In the genomic region with DNA sequence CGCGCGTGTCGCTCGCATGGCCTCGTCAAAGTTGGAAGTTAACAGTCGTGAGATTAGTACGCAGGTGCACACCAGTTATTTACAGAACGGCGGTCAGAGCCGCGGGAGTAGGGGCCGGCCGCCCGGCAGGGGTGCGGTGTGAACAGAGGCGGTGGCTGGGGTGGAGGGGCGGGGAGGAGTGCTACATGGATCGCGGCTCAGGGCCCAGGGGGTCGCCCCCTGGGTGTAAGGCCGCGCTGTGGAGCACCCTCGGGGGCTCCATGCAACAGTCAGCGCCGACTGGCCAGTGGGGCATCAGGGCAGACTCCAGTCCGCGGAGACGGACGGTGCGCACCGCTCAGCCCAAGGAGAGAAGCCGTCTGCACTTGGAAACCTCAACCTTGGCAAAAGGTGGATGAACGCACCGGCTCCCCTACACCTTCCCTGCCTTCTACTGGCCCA, we compare ENCODE assay signal across 19 cellular contexts.
DNase-seq lines count a peak whose midpoint lies in the region; ATAC-seq and TF ChIP-seq lines count a peak whose summit lies in the region.
"Had no signal": no experiment of that assay in that cellular context is flagged by ENCODE, and none has a peak within 500 bp of the region (broad histone marks: within the 10 kb centered on the region; RNA-seq: fewer than 3 reads in every experiment).

No MANE protein-coding gene starts in this region.

- H3K27me3 ChIP-seq in left lung, result peaks cover 0 to 12% of the 10 kb centered on the region in 2 donors
- no peaks in the 10 kb centered on the region for H3K27me3 ChIP-seq in spleen (replicated peaks in 1 of 7)
- H3K27me3 ChIP-seq in HAP-1 (ENCODE audit: low read depth), result no peaks in the 10 kb centered on the region
- H3K27me3 ChIP-seq: BE2C had no signal

- H3K4me1 Mint-ChIP-seq in activated CD4-positive, alpha-beta memory T cell treated with anti-CD3 and anti-CD28 coated beads, Interleukin-2, amount 10 ng/mL, durations not matched to agents 7 days and 5 days, result no peaks in the 10 kb centered on the region
- H3K4me1 Mint-ChIP-seq in activated CD4-positive, alpha-beta memory T cell treated with anti-CD3 and anti-CD28 coated beads for 36 hours (ENCODE audit: low read depth), result no peaks in the 10 kb centered on the region
- no peaks in the 10 kb centered on the region for H3K4me1 Mint-ChIP-seq in chondrocyte (ENCODE audit: low read depth)

- H3K9me3 ChIP-seq in left lung (peaks cover 0 to 86% of the 10 kb centered on the region in 2 donors), spleen (peaks cover 0 to 94% (median 26%) of the 10 kb centered on the region in 8 donors), HAP-1 (no peaks in the 10 kb centered on the region; the same call in 1 of the 2 replicates)
- H3K9me3 ChIP-seq: BE2C had no signal

- no peak overlapping the region for H3K4me3 Mint-ChIP-seq in activated CD4-positive, alpha-beta memory T cell treated with anti-CD3 and anti-CD28 coated beads, Interleukin-2, amount 10 ng/mL, durations not matched to agents 7 days and 5 days
- H3K4me3 Mint-ChIP-seq in activated CD4-positive, alpha-beta memory T cell treated with anti-CD3 and anti-CD28 coated beads for 36 hours, result no peak overlapping the region
- no peak overlapping the region for H3K4me3 Mint-ChIP-seq in chondrocyte (ENCODE audit: unreplicated experiment)
- H3K4me3 Mint-ChIP-seq: CD8-positive, alpha-beta T cell had no signal

- POLR2A ChIA-PET in activated CD4-positive, alpha-beta memory T cell treated with anti-CD3 and anti-CD28 coated beads, Interleukin-2, amount 10 ng/mL, durations not matched to agents 7 days and 5 days (lab: Charles Lee), result no interaction called here
- POLR2A ChIA-PET in activated CD4-positive, alpha-beta memory T cell treated with anti-CD3 and anti-CD28 coated beads for 36 hours (lab: Charles Lee), result no interaction called here

- TF ChIP-seq POLR2A in spleen (IDR thresholded peaks at IDR 0.05), result no peak

- H3K4me1 ChIP-seq in left lung, result no peaks in the 10 kb centered on the region
- no peaks in the 10 kb centered on the region for H3K4me1 ChIP-seq in spleen
- H3K4me1 ChIP-seq in HAP-1, result no peaks in the 10 kb centered on the region
- H3K4me1 ChIP-seq: BE2C had no signal

- WGBS in spleen, 5 donors, result 92 to 98% (median 94%) methylated on average over 30 to 35 of the region's 35 CpGs

- H3K4me3 ChIP-seq in left lung (no peak overlapping the region), spleen (no peak overlapping the region), HAP-1 (no peak overlapping the region)
- H3K4me3 ChIP-seq: GM23248, K562 had no signal

- no peaks in the 10 kb centered on the region for H3K36me3 Mint-ChIP-seq in activated CD4-positive, alpha-beta memory T cell treated with anti-CD3 and anti-CD28 coated beads, Interleukin-2, amount 10 ng/mL, durations not matched to agents 7 days and 5 days (ENCODE audit: low read depth)
- no peaks in the 10 kb centered on the region for H3K36me3 Mint-ChIP-seq in activated CD4-positive, alpha-beta memory T cell treated with anti-CD3 and anti-CD28 coated beads for 36 hours
- peaks cover 7% of the 10 kb centered on the region for H3K36me3 Mint-ChIP-seq in chondrocyte (ENCODE audit: low read depth)
- H3K36me3 Mint-ChIP-seq: CD8-positive, alpha-beta T cell had no signal

- H3K36me3 ChIP-seq in left lung (peaks cover 0 to 16% of the 10 kb centered on the region in 2 donors), spleen (peaks cover 0 to 88% (median 3%) of the 10 kb centered on the region in 6 donors), HAP-1 (replicated peaks) (no peaks in the 10 kb centered on the region)
- H3K36me3 ChIP-seq: BE2C had no signal

- intact Hi-C loops in activated CD4-positive, alpha-beta memory T cell treated with anti-CD3 and anti-CD28 coated beads for 36 hours (cut with micrococcal nuclease), result no loop called here
- intact Hi-C loops in left lung (cut with DNase I), result no loop called here
- intact Hi-C loops in spleen (cut with DNase I; ENCODE audit: low total_unique reads), result no loop called here

- CTCF ChIA-PET in activated CD4-positive, alpha-beta memory T cell treated with anti-CD3 and anti-CD28 coated beads, Interleukin-2, amount 10 ng/mL, durations not matched to agents 7 days and 5 days (lab: Charles Lee), result no interaction called here
- CTCF ChIA-PET in activated CD4-positive, alpha-beta memory T cell treated with anti-CD3 and anti-CD28 coated beads for 36 hours (lab: Charles Lee), result no interaction called here

- ATAC-seq in left lung (no peak), HG02981 (IDR thresholded peaks at IDR 0.05; ENCODE audit: unreplicated experiment) (no peak)
- ATAC-seq: CD8-positive, alpha-beta T cell; HCT116; K562 had no signal

- H3K27me3 Mint-ChIP-seq in activated CD4-positive, alpha-beta memory T cell treated with anti-CD3 and anti-CD28 coated beads, Interleukin-2, amount 10 ng/mL, durations not matched to agents 7 days and 5 days, result no peaks in the 10 kb centered on the region
- peaks cover 1% of the 10 kb centered on the region for H3K27me3 Mint-ChIP-seq in activated CD4-positive, alpha-beta memory T cell treated with anti-CD3 and anti-CD28 coated beads for 36 hours
- no peaks in the 10 kb centered on the region for H3K27me3 Mint-ChIP-seq in chondrocyte (ENCODE audit: low read depth)

- TF ChIP-seq CTCF in chondrocyte (IDR thresholded peaks at IDR 0.05) (no peak), left lung (IDR thresholded peaks at IDR 0.05) (no peak), spleen (IDR thresholded peaks at IDR 0.05 in 8 of 11, conservative IDR thresholded peaks at IDR 0.05 in 3 of 11) (no peak), GM10266 (IDR thresholded peaks at IDR 0.05; ENCODE audit: control insufficient read depth, insufficient read depth, low read depth, missing control alignments) (no peak)

- H3K27ac ChIP-seq in left lung (no peak overlapping the region), spleen (no peak overlapping the region)
- H3K27ac ChIP-seq: GM23248 had no signal

- in situ Hi-C loops in HAP-1 (cut with MboI; ENCODE audit: low sequenced_read_pairs), result no loop called here

- H3K9me3 Mint-ChIP-seq in activated CD4-positive, alpha-beta memory T cell treated with anti-CD3 and anti-CD28 coated beads, Interleukin-2, amount 10 ng/mL, durations not matched to agents 7 days and 5 days, result peaks cover 19% of the 10 kb centered on the region
- H3K9me3 Mint-ChIP-seq in activated CD4-positive, alpha-beta memory T cell treated with anti-CD3 and anti-CD28 coated beads for 36 hours, result peaks cover 3% of the 10 kb centered on the region
- H3K9me3 Mint-ChIP-seq in chondrocyte (ENCODE audit: low read depth), result peaks cover 7% of the 10 kb centered on the region

- peak; percentile 6 for DNase-seq in activated CD4-positive, alpha-beta memory T cell treated with anti-CD3 and anti-CD28 coated beads, Interleukin-2, amount 10 ng/mL, durations not matched to agents 7 days and 5 days
- no peak for DNase-seq in activated CD4-positive, alpha-beta memory T cell treated with anti-CD3 and anti-CD28 coated beads for 36 hours
- DNase-seq in chondrocyte (ENCODE audit: low spot score) (peak; percentile 72), left lung (peak; percentile 12 to 74), spleen (peak; percentile 47), HAP-1 (ENCODE audit: low spot score in 2 of 2) (no peak), GM10266 (ENCODE audit: extremely low spot score) (no peak)
- DNase-seq: BE2C, DMS79, GM23248, MV-4-11, NCI-H1417 treated with DMSO at 0.1 percent for 48 hours, NCI-H1930, NCI-H446, NCI-H69 had no signal

- H3K27ac Mint-ChIP-seq in activated CD4-positive, alpha-beta memory T cell treated with anti-CD3 and anti-CD28 coated beads, Interleukin-2, amount 10 ng/mL, durations not matched to agents 7 days and 5 days, result no peak overlapping the region
- no peak overlapping the region for H3K27ac Mint-ChIP-seq in activated CD4-positive, alpha-beta memory T cell treated with anti-CD3 and anti-CD28 coated beads for 36 hours
- no peak overlapping the region for H3K27ac Mint-ChIP-seq in chondrocyte (ENCODE audit: unreplicated experiment)
- H3K27ac Mint-ChIP-seq: CD8-positive, alpha-beta T cell had no signal

Comparison
In these comparisons a context has a peak if more than half of its experiments do, and no peak if none do; other contexts are left out.
1. DNase-seq: peak in activated CD4-positive, alpha-beta memory T cell treated with anti-CD3 and anti-CD28 coated beads, Interleukin-2, amount 10 ng/mL, durations not matched to agents 7 days and 5 days (single experiment), chondrocyte (single experiment), left lung (2 of 2) and spleen (single experiment); none in activated CD4-positive, alpha-beta memory T cell treated with anti-CD3 and anti-CD28 coated beads for 36 hours (single experiment), HAP-1 (0 of 2) and GM10266 (single experiment).